Comparison of ENCODE assay signal across 9 cellular contexts in genomic region chr6:106692112-106692822, GRCh38.
DNase-seq lines count a peak whose midpoint lies in the region; ATAC-seq and TF ChIP-seq lines count a peak whose summit lies in the region.
"Had no signal": no experiment of that assay in that cellular context is flagged by ENCODE, and none has a peak within 500 bp of the region (broad histone marks: within the 10 kb centered on the region; RNA-seq: fewer than 3 reads in every experiment).

No MANE protein-coding gene starts in this region.

- no peak overlapping the region for H3K27ac ChIP-seq in fibroblast of lung (ENCODE audit: insufficient read depth, low read length)
- H3K27ac ChIP-seq in osteoblast (ENCODE audit: low read depth, low read length) = no peak overlapping the region
- H3K27ac ChIP-seq in ovary = no peak overlapping the region
- H3K27ac ChIP-seq: lower lobe of right lung had no signal

- H3K27me3 ChIP-seq in fibroblast of lung (ENCODE audit: control insufficient read depth, insufficient read depth, low read length) = no peaks in the 10 kb centered on the region
- H3K27me3 ChIP-seq in osteoblast (ENCODE audit: insufficient read depth, low read length) = peaks cover 3% of the 10 kb centered on the region
- no peaks in the 10 kb centered on the region for H3K27me3 ChIP-seq in ovary

- H3K79me2 ChIP-seq in fibroblast of lung (ENCODE audit: control insufficient read depth, insufficient read depth, low read length) (no peaks in the 10 kb centered on the region), osteoblast (ENCODE audit: insufficient read depth, low read length) (no peaks in the 10 kb centered on the region)

- H2AFZ ChIP-seq in fibroblast of lung (ENCODE audit: low read length) = no peak overlapping the region
- H2AFZ ChIP-seq in osteoblast (ENCODE audit: low read length) = peak overlapping the region; percentile 31

- TF ChIP-seq POLR2A in ovary (IDR thresholded peaks at IDR 0.05) = no peak

- no peak for ATAC-seq in GM18873 (IDR thresholded peaks at IDR 0.05; ENCODE audit: low FRiP score, unreplicated experiment)
- no peak for ATAC-seq in GM21737 (IDR thresholded peaks at IDR 0.05; ENCODE audit: unreplicated experiment)

- H3K9me3 ChIP-seq in fibroblast of lung (ENCODE audit: control insufficient read depth, insufficient read depth, low read depth, low read length) = no peaks in the 10 kb centered on the region
- H3K9me3 ChIP-seq in osteoblast (ENCODE audit: low read depth, low read length) = no peaks in the 10 kb centered on the region
- no peaks in the 10 kb centered on the region for H3K9me3 ChIP-seq in ovary
- H3K9me3 ChIP-seq: lower lobe of right lung had no signal

- no peak overlapping the region for H3K4me3 ChIP-seq in fibroblast of lung (replicated peaks in 1 of 4; ENCODE audit: control extremely low read depth in 1 of 4, insufficient read depth in 1 of 4, low read depth in 3 of 4, low read length in 4 of 4)
- H3K4me3 ChIP-seq in osteoblast (ENCODE audit: insufficient read depth, low read length) = no peak overlapping the region
- H3K4me3 ChIP-seq in ovary = no peak overlapping the region
- H3K4me3 ChIP-seq: lower lobe of right lung had no signal

- in situ Hi-C loops in G401 (cut with HindIII; ENCODE audit: low sequenced_read_pairs) = no loop called here

- H4K20me1 ChIP-seq in fibroblast of lung (ENCODE audit: control insufficient read depth, extremely low read depth, insufficient read depth, low read length) = no peaks in the 10 kb centered on the region
- no peaks in the 10 kb centered on the region for H4K20me1 ChIP-seq in osteoblast (ENCODE audit: insufficient read depth, low read length)

- TF ChIP-seq CTCF in fibroblast of lung (conservative IDR thresholded peaks at IDR 0.05 in 1 of 2, IDR thresholded peaks at IDR 0.05 in 1 of 2; ENCODE audit: low read depth in 1 of 2, low read length in 2 of 2) = no peak
- TF ChIP-seq CTCF in osteoblast (IDR thresholded peaks at IDR 0.05; ENCODE audit: extremely low read depth, low read depth, low read length) = no peak
- TF ChIP-seq CTCF in ovary (IDR thresholded peaks at IDR 0.05) = no peak

- H3K4me2 ChIP-seq in fibroblast of lung (ENCODE audit: extremely low read depth, insufficient read depth, low read length) (peak overlapping the region; percentile 25), osteoblast (ENCODE audit: insufficient read depth, low read length) (peak overlapping the region; percentile 33)

- DNase-seq in G401 (ENCODE audit: low spot score) (peak; percentile 4), NCI-H774 (lab: John Stamatoyannopoulos, UW) (peak; percentile 61), fibroblast of lung (ENCODE audit: low read depth in 2 of 2) (peak; percentile 34 to 77), osteoblast (ENCODE audit: insufficient read length, low spot score, missing footprints) (peak; percentile 69), ovary (no peak), NCI-H226 (no peak)
- DNase-seq: lower lobe of right lung had no signal

- no peak for TF ChIP-seq EP300 in ovary (IDR thresholded peaks at IDR 0.05)

- H3K36me3 ChIP-seq in fibroblast of lung (ENCODE audit: control insufficient read depth, insufficient read depth, low read length) (no peaks in the 10 kb centered on the region), osteoblast (ENCODE audit: insufficient read depth, low read length) (no peaks in the 10 kb centered on the region), ovary (no peaks in the 10 kb centered on the region)
- H3K36me3 ChIP-seq: lower lobe of right lung had no signal

- no peaks in the 10 kb centered on the region for H3K4me1 ChIP-seq in fibroblast of lung (ENCODE audit: control insufficient read depth, extremely low read depth, insufficient read depth, low read length)
- H3K4me1 ChIP-seq in osteoblast (ENCODE audit: insufficient read depth, low read length) = peaks cover 9% of the 10 kb centered on the region
- H3K4me1 ChIP-seq in ovary (ENCODE audit: insufficient read depth) = no peaks in the 10 kb centered on the region
- H3K4me1 ChIP-seq: lower lobe of right lung had no signal

- intact Hi-C loops in ovary (cut with DNase I) = no loop called here

- 24 to 29% (median 25%) methylated on average over 6 of the region's 6 CpGs for WGBS in ovary, 3 donors

- H3K9ac ChIP-seq in fibroblast of lung (ENCODE audit: insufficient read depth, low read length) = no peak overlapping the region

Comparison
In these comparisons a context has a peak if more than half of its experiments do, and no peak if none do; other contexts are left out.
1. DNase-seq: peak in G401 (single experiment), NCI-H774 (single experiment), fibroblast of lung (2 of 2) and osteoblast (single experiment); none in ovary (0 of 5) and NCI-H226 (single experiment).